3 cellular contexts compared by ENCODE assay signal in genomic region chr20:15578059-15578458, GRCh38.
"Had no signal": no experiment of that assay in that cellular context is flagged by ENCODE, and none has a peak within 500 bp of the region (broad histone marks: within the 10 kb centered on the region; RNA-seq: fewer than 3 reads in every experiment).

No MANE protein-coding gene starts in this region.

- ATAC-seq: GM12878 had no signal

- H3K4me3 ChIP-seq: GM12878 had no signal

- DNase-seq: GDM1, GF-D8 had no signal
